Comparison of ENCODE assay signal across 8 cellular contexts in genomic region chr19:19663292-19664120, GRCh38. TPM values are rescaled to one million over a fixed set of nuclear protein-coding genes. Genes with fewer than 3 reads are reported as not detected.
A peak's percentile ranks its signal among the peaks of the same experiment; 100 is the strongest.
DNase-seq lines count a peak whose midpoint lies in the region; ATAC-seq and TF ChIP-seq lines count a peak whose summit lies in the region.

Gene ATP13A1 (minus strand): TSS chr19:19663676. CDS start chr19:19663666, 10 bp downstream.

- CTCF ChIA-PET in BJ (lab: Yijun Ruan, JAX), result no interaction called here

- peaks cover 24% of the 10 kb centered on the region for H3K4me1 Mint-ChIP-seq in chondrocyte (ENCODE audit: low read depth)

- no peaks in the 10 kb centered on the region for H3K27me3 Mint-ChIP-seq in chondrocyte (ENCODE audit: low read depth)

- H3K4me3 Mint-ChIP-seq in chondrocyte (ENCODE audit: unreplicated experiment), result peak within 1 kb of the TSS; percentile 92

- peaks cover 1% of the 10 kb centered on the region for H3K36me3 Mint-ChIP-seq in chondrocyte (ENCODE audit: low read depth)

- peak; percentile 88 for DNase-seq in BJ (ENCODE audit: low read depth)
- peak; percentile 79 for DNase-seq in GM19238 (ENCODE audit: insufficient read length, low spot score)
- DNase-seq in NCI-H510A treated with DMSO at 0.1 percent for 48 hours (lab: John Stamatoyannopoulos, UW), result peak; percentile 94
- peak; percentile 82 to 84 for DNase-seq in activated CD4-positive, alpha-beta T cell treated with anti-CD3 and anti-CD28 coated beads for 24 hours (ENCODE audit: low read depth in 2 of 2)
- DNase-seq in chondrocyte (ENCODE audit: low spot score), result peak; percentile 99
- peak; percentile 99 for DNase-seq in kidney glomerular epithelial cell (lab: John Stamatoyannopoulos, UW)
- DNase-seq in stimulated activated CD4-positive, alpha-beta T cell treated with anti-CD3 and anti-CD28 coated beads, Interleukin-1b, Interleukin-23, amount 100 ng/mL, for 1 hour (ENCODE audit: low read depth in 2 of 2), result peak; percentile 76 to 86

- H3K4me3 ChIP-seq in BJ (ENCODE audit: low read depth, low read length), result peak within 1 kb of the TSS; percentile 88

- POLR2A ChIA-PET in BJ (lab: Charles Lee), result interaction anchor here (0.5 to 0.6 kb wide), 3 partner anchors 103 to 474 kb away, joined by 3 to 4 read pairs (median 4); no protein-coding TSS in a partner anchor

- TF ChIP-seq CTCF in BJ (IDR thresholded peaks at IDR 0.05; ENCODE audit: insufficient read depth, low read depth, low read length) (0 out of 2 replicates have a peak, but pooled peaks have one; percentile 23), chondrocyte (IDR thresholded peaks at IDR 0.05) (peak; percentile 67)

- peak; percentile 76 for ATAC-seq in HG03442 (IDR thresholded peaks at IDR 0.05; ENCODE audit: unreplicated experiment)

- peak within 1 kb of the TSS; percentile 97 for H3K27ac Mint-ChIP-seq in chondrocyte (ENCODE audit: unreplicated experiment)

- peaks cover 7% of the 10 kb centered on the region for H3K36me3 ChIP-seq in BJ (ENCODE audit: control insufficient read depth, insufficient read depth, low read length)

- no peaks in the 10 kb centered on the region for H3K9me3 Mint-ChIP-seq in chondrocyte (ENCODE audit: low read depth)

- H3K27me3 ChIP-seq in BJ (ENCODE audit: control insufficient read depth, insufficient read depth, low read length), result no peaks in the 10 kb centered on the region

RNA-seq across cellular contexts. Expression of gene ATP13A1, which starts in this region (rescaled TPM):
- 11.1 and 27.9 TPM in 2 replicates for polyA plus RNA-seq in BJ (2011; rRNA removed)
- polyA minus RNA-seq in BJ (2011; rRNA and poly(A)+ RNA removed), result 38.2 TPM in 2 replicates
- 48.1 to 68.3 TPM (median 48.8 TPM) in 3 replicates for total RNA-seq in chondrocyte

Comparison
In these comparisons a context has a peak if more than half of its experiments do, and no peak if none do; other contexts are left out.
1. Peak in every context shown above with its lines: DNase-seq, ATAC-seq and H3K4me3 ChIP-seq.